8 cellular contexts compared by ENCODE assay signal in genomic region chr7:133853706-133854276, GRCh38.
DNase-seq lines count a peak whose midpoint lies in the region; ATAC-seq and TF ChIP-seq lines count a peak whose summit lies in the region.

No MANE protein-coding gene starts in this region.

- H3K27me3 ChIP-seq in SJSA1 (replicated peaks) (no peaks in the 10 kb centered on the region), esophagus squamous epithelium (no peaks in the 10 kb centered on the region)

- ATAC-seq in GM21447 (IDR thresholded peaks at IDR 0.05; ENCODE audit: unreplicated experiment), result peak; percentile 75

- H3K4me3 ChIP-seq in SJSA1, result no peak overlapping the region
- no peak overlapping the region for H3K4me3 ChIP-seq in esophagus squamous epithelium
- H3K4me3 ChIP-seq in retinal pigment epithelial cell (ENCODE audit: low read length), result no peak overlapping the region

- H3K27ac ChIP-seq in SJSA1, result peak overlapping the region; percentile 70
- no peak overlapping the region for H3K27ac ChIP-seq in esophagus squamous epithelium

- H3K4me1 ChIP-seq in SJSA1 (replicated peaks) (peaks cover 20% of the 10 kb centered on the region), esophagus squamous epithelium (peaks cover 0 to 11% (median 0%) of the 10 kb centered on the region in 3 donors)

- H3K9me3 ChIP-seq in SJSA1 (replicated peaks) (no peaks in the 10 kb centered on the region), esophagus squamous epithelium (no peaks in the 10 kb centered on the region)

- TF ChIP-seq POLR2A in esophagus squamous epithelium (IDR thresholded peaks at IDR 0.05), result no peak

- peak; percentile 80 for TF ChIP-seq CTCF in LNCAP (IDR thresholded peaks at IDR 0.05)
- TF ChIP-seq CTCF in esophagus squamous epithelium (IDR thresholded peaks at IDR 0.05), result peak; percentile 16 to 57 (median 32)
- peak; percentile 62 for TF ChIP-seq CTCF in retinal pigment epithelial cell (conservative IDR thresholded peaks at IDR 0.05; ENCODE audit: low read depth, low read length)

- 58 to 86% methylated on average over 1 to 4 of the region's 6 CpGs for WGBS in esophagus squamous epithelium, 2 donors

- DNase-seq in NCI-H146 (lab: John Stamatoyannopoulos, UW) (peak; percentile 42), NCI-H146 treated with DMSO at 0.1 percent for 48 hours (lab: John Stamatoyannopoulos, UW; ENCODE audit: unreplicated experiment) (no peak), SJSA1 (ENCODE audit: low read depth in 1 of 2, low spot score in 2 of 2) (peak; percentile 81 to 82), esophagus squamous epithelium (lab: John Stamatoyannopoulos, UW) (no peak), retinal pigment epithelial cell (ENCODE audit: low read depth) (peak; percentile 58)
- no peak for DNase-seq in activated CD4-positive, CD25-positive, alpha-beta regulatory T cell (lab: John Stamatoyannopoulos, UW)

- intact Hi-C loops in esophagus squamous epithelium (cut with DNase I), result no loop called here

- H3K36me3 ChIP-seq in SJSA1 (no peaks in the 10 kb centered on the region), esophagus squamous epithelium (peaks cover 0 to 4% (median 0%) of the 10 kb centered on the region in 3 donors)

Comparison
In these comparisons a context has a peak if more than half of its experiments do, and no peak if none do; other contexts are left out.
1. DNase-seq: peak in NCI-H146 (single experiment), SJSA1 (2 of 2) and retinal pigment epithelial cell (single experiment); none in NCI-H146 treated with DMSO at 0.1 percent for 48 hours (single experiment), esophagus squamous epithelium (single experiment) and activated CD4-positive, CD25-positive, alpha-beta regulatory T cell (0 of 4).
2. Peak in every context shown above with its lines, with median percentiles within 50 percentile points of each other: CTCF ChIP-seq.